In the genomic region with DNA sequence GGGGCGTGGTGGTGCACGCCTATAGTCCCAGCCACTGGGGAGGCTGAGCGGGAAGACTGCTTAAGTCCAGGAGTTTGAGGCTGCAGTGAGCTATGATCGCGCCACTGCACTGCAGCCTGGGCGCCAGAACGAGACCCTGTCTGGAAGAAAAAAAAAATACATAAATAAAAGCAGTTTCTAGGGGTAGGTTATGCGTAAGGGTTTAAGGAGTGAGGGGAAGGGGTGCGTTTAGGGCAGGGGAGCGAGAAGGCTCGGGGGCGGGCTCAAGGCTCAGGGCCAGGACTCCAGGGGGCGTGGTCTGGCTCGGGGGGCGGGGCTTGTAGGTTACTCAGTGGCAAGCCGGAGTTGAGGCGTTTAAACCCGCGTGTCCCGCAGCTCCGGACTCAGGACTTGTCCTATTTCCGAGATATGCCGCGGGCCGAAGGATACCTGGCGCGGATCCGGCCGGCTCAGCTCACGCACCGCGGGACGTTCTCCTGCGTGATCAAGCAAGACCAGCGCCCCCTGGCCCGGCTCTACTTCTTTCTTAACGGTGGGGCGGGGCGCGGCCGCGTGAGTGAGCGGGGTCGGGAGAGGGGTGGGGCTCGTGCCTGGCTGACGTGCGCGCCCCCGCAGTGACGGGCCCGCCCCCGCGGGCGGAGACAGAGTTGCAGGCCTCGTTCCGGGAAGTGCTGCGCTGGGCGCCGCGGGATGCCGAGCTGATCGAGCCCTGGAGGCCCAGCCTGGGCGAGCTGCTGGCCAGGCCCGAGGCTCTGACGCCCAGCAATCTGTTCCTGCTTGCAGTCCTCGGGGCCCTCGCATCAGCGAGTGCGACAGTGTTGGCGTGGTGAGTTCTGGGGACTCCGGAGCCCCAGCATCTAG, we compare ENCODE assay signal across 1 cellular context.
TF ChIP-seq lines count a peak whose summit lies in the region.

No MANE protein-coding gene starts in this region.

TF ChIP-seq in HepG2, 621 proteins besides CTCF, POLR2A, EP300 and RAD21 (continues in another document):
- TF ChIP-seq ZNF430 (CRISPR knock-in tag; IDR thresholded peaks at IDR 0.05) (peak; percentile 37; the same call in 1 of the 2 replicates), THAP11 (CRISPR knock-in tag; IDR thresholded peaks at IDR 0.05) (peak; percentile 64), HNRNPLL (IDR thresholded peaks at IDR 0.05; ENCODE audit: low read depth, low read length, poor library complexity, severe bottlenecking) (peak; percentile 12), FIP1L1 (IDR thresholded peaks at IDR 0.05; ENCODE audit: borderline replicate concordance, insufficient read depth, low read depth, low read length) (no peak), RFXANK (CRISPR knock-in tag; IDR thresholded peaks at IDR 0.05) (no peak), POLR2G (IDR thresholded peaks at IDR 0.05; ENCODE audit: low read depth, low read length) (peak; percentile 80), ZNF138 (CRISPR knock-in tag; IDR thresholded peaks at IDR 0.05; ENCODE audit: low read depth) (0 out of 2 replicates have a peak, but pooled peaks have one; percentile 36), ZNF644 (CRISPR knock-in tag; IDR thresholded peaks at IDR 0.05; ENCODE audit: low read depth) (no peak), YY1 (IDR thresholded peaks at IDR 0.05; ENCODE audit: insufficient read depth, insufficient replicate concordance, low read depth, low read length) (peak; percentile 25), SALL1 (CRISPR knock-in tag; IDR thresholded peaks at IDR 0.05) (peak; percentile 50; the same call in 1 of the 2 replicates), AHR (CRISPR knock-in tag; IDR thresholded peaks at IDR 0.05) (0 out of 2 replicates have a peak, but pooled peaks have one; percentile 40), ZFY (CRISPR knock-in tag; IDR thresholded peaks at IDR 0.05) (peak; percentile 88), MAF1 (CRISPR knock-in tag; IDR thresholded peaks at IDR 0.05; ENCODE audit: borderline replicate concordance) (no peak), TAF1 (CRISPR knock-in tag; IDR thresholded peaks at IDR 0.05) (peak; percentile 75), NRL (CRISPR knock-in tag; IDR thresholded peaks at IDR 0.05; ENCODE audit: borderline replicate concordance) (no peak), ZNF558 (CRISPR knock-in tag; IDR thresholded peaks at IDR 0.05; ENCODE audit: borderline replicate concordance) (0 out of 2 replicates have a peak, but pooled peaks have one; percentile 41), KDM2A (CRISPR knock-in tag; IDR thresholded peaks at IDR 0.05; ENCODE audit: borderline replicate concordance, low read depth) (peak; percentile 95), ZKSCAN5 (CRISPR knock-in tag; IDR thresholded peaks at IDR 0.05) (no peak), SRSF4 (IDR thresholded peaks at IDR 0.05; ENCODE audit: low read depth, low read length, poor library complexity, severe bottlenecking) (no peak), ELF1 (CRISPR knock-in tag; IDR thresholded peaks at IDR 0.05) (peak; percentile 58), ZFX (CRISPR knock-in tag; IDR thresholded peaks at IDR 0.05; ENCODE audit: low read depth) (peak; percentile 87), KDM5B (CRISPR knock-in tag; IDR thresholded peaks at IDR 0.05; ENCODE audit: borderline replicate concordance) (no peak), ZNF569 (CRISPR knock-in tag; IDR thresholded peaks at IDR 0.05; ENCODE audit: borderline replicate concordance) (no peak), FOXO1 (CRISPR knock-in tag; IDR thresholded peaks at IDR 0.05) (no peak), NONO (IDR thresholded peaks at IDR 0.05) (no peak), NONO (CRISPR knock-in tag; conservative IDR thresholded peaks at IDR 0.05) (peak; percentile 42), ZNF605 (CRISPR knock-in tag; IDR thresholded peaks at IDR 0.05) (no peak), HDAC1 (CRISPR knock-in tag; IDR thresholded peaks at IDR 0.05) (0 out of 2 replicates have a peak, but pooled peaks have one; percentile 16)
- TF ChIP-seq, protein P1, sequence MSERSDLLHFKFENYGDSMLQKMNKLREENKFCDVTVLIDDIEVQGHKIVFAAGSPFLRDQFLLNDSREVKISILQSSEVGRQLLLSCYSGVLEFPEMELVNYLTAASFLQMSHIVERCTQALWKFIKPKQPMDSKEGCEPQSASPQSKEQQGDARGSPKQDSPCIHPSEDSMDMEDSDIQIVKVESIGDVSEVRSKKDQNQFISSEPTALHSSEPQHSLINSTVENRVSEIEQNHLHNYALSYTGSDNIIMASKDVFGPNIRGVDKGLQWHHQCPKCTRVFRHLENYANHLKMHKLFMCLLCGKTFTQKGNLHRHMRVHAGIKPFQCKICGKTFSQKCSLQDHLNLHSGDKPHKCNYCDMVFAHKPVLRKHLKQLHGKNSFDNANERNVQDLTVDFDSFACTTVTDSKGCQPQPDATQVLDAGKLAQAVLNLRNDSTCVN (CRISPR knock-in tag; IDR thresholded peaks at IDR 0.05; ENCODE audit: borderline replicate concordance): 0 out of 2 replicates have a peak, but pooled peaks have one; percentile 31
- TF ChIP-seq, protein P2, sequence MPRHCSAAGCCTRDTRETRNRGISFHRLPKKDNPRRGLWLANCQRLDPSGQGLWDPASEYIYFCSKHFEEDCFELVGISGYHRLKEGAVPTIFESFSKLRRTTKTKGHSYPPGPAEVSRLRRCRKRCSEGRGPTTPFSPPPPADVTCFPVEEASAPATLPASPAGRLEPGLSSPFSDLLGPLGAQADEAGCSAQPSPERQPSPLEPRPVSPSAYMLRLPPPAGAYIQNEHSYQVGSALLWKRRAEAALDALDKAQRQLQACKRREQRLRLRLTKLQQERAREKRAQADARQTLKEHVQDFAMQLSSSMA (CRISPR knock-in tag; IDR thresholded peaks at IDR 0.05): no peak
- TF ChIP-seq, protein P3, sequence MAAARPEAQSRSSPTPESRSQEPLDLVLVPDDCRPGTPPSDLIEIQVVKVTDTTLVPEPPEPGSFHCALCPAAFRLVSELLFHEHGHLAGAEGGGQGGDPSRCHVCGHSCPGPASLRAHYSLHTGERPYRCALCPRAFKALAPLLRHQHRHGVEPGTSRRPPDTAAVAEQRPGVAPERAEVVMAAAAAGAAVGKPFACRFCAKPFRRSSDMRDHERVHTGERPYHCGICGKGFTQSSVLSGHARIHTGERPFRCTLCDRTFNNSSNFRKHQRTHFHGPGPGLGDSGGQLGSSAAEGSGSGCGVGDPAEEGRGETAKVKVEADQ (CRISPR knock-in tag; IDR thresholded peaks at IDR 0.05; ENCODE audit: borderline replicate concordance): no peak
- TF ChIP-seq, protein P4, sequence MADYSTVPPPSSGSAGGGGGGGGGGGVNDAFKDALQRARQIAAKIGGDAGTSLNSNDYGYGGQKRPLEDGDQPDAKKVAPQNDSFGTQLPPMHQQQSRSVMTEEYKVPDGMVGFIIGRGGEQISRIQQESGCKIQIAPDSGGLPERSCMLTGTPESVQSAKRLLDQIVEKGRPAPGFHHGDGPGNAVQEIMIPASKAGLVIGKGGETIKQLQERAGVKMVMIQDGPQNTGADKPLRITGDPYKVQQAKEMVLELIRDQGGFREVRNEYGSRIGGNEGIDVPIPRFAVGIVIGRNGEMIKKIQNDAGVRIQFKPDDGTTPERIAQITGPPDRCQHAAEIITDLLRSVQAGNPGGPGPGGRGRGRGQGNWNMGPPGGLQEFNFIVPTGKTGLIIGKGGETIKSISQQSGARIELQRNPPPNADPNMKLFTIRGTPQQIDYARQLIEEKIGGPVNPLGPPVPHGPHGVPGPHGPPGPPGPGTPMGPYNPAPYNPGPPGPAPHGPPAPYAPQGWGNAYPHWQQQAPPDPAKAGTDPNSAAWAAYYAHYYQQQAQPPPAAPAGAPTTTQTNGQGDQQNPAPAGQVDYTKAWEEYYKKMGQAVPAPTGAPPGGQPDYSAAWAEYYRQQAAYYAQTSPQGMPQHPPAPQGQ (CRISPR knock-in tag; IDR thresholded peaks at IDR 0.05; ENCODE audit: borderline replicate concordance): no peak
- TF ChIP-seq, protein P5, sequence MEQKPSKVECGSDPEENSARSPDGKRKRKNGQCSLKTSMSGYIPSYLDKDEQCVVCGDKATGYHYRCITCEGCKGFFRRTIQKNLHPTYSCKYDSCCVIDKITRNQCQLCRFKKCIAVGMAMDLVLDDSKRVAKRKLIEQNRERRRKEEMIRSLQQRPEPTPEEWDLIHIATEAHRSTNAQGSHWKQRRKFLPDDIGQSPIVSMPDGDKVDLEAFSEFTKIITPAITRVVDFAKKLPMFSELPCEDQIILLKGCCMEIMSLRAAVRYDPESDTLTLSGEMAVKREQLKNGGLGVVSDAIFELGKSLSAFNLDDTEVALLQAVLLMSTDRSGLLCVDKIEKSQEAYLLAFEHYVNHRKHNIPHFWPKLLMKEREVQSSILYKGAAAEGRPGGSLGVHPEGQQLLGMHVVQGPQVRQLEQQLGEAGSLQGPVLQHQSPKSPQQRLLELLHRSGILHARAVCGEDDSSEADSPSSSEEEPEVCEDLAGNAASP (CRISPR knock-in tag; IDR thresholded peaks at IDR 0.05; ENCODE audit: borderline replicate concordance): 0 out of 2 replicates have a peak, but pooled peaks have one; percentile 39
- TF ChIP-seq, protein P6, sequence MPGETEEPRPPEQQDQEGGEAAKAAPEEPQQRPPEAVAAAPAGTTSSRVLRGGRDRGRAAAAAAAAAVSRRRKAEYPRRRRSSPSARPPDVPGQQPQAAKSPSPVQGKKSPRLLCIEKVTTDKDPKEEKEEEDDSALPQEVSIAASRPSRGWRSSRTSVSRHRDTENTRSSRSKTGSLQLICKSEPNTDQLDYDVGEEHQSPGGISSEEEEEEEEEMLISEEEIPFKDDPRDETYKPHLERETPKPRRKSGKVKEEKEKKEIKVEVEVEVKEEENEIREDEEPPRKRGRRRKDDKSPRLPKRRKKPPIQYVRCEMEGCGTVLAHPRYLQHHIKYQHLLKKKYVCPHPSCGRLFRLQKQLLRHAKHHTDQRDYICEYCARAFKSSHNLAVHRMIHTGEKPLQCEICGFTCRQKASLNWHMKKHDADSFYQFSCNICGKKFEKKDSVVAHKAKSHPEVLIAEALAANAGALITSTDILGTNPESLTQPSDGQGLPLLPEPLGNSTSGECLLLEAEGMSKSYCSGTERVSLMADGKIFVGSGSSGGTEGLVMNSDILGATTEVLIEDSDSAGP (CRISPR knock-in tag; IDR thresholded peaks at IDR 0.05; ENCODE audit: borderline replicate concordance): peak; percentile 37; the same call in 1 of the 2 replicates
- TF ChIP-seq, protein P7, sequence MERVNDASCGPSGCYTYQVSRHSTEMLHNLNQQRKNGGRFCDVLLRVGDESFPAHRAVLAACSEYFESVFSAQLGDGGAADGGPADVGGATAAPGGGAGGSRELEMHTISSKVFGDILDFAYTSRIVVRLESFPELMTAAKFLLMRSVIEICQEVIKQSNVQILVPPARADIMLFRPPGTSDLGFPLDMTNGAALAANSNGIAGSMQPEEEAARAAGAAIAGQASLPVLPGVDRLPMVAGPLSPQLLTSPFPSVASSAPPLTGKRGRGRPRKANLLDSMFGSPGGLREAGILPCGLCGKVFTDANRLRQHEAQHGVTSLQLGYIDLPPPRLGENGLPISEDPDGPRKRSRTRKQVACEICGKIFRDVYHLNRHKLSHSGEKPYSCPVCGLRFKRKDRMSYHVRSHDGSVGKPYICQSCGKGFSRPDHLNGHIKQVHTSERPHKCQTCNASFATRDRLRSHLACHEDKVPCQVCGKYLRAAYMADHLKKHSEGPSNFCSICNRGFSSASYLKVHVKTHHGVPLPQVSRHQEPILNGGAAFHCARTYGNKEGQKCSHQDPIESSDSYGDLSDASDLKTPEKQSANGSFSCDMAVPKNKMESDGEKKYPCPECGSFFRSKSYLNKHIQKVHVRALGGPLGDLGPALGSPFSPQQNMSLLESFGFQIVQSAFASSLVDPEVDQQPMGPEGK (CRISPR knock-in tag; IDR thresholded peaks at IDR 0.05): peak; percentile 64; the same call in 1 of the 2 replicates
- TF ChIP-seq, protein P8, sequence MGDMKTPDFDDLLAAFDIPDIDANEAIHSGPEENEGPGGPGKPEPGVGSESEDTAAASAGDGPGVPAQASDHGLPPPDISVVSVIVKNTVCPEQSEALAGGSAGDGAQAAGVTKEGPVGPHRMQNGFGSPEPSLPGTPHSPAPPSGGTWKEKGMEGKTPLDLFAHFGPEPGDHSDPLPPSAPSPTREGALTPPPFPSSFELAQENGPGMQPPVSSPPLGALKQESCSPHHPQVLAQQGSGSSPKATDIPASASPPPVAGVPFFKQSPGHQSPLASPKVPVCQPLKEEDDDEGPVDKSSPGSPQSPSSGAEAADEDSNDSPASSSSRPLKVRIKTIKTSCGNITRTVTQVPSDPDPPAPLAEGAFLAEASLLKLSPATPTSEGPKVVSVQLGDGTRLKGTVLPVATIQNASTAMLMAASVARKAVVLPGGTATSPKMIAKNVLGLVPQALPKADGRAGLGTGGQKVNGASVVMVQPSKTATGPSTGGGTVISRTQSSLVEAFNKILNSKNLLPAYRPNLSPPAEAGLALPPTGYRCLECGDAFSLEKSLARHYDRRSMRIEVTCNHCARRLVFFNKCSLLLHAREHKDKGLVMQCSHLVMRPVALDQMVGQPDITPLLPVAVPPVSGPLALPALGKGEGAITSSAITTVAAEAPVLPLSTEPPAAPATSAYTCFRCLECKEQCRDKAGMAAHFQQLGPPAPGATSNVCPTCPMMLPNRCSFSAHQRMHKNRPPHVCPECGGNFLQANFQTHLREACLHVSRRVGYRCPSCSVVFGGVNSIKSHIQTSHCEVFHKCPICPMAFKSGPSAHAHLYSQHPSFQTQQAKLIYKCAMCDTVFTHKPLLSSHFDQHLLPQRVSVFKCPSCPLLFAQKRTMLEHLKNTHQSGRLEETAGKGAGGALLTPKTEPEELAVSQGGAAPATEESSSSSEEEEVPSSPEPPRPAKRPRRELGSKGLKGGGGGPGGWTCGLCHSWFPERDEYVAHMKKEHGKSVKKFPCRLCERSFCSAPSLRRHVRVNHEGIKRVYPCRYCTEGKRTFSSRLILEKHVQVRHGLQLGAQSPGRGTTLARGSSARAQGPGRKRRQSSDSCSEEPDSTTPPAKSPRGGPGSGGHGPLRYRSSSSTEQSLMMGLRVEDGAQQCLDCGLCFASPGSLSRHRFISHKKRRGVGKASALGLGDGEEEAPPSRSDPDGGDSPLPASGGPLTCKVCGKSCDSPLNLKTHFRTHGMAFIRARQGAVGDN (CRISPR knock-in tag; IDR thresholded peaks at IDR 0.05): peak; percentile 68
- TF ChIP-seq, protein P9, sequence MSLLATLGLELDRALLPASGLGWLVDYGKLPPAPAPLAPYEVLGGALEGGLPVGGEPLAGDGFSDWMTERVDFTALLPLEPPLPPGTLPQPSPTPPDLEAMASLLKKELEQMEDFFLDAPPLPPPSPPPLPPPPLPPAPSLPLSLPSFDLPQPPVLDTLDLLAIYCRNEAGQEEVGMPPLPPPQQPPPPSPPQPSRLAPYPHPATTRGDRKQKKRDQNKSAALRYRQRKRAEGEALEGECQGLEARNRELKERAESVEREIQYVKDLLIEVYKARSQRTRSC (CRISPR knock-in tag; IDR thresholded peaks at IDR 0.05; ENCODE audit: low read depth): no peak
- TF ChIP-seq, protein P10, sequence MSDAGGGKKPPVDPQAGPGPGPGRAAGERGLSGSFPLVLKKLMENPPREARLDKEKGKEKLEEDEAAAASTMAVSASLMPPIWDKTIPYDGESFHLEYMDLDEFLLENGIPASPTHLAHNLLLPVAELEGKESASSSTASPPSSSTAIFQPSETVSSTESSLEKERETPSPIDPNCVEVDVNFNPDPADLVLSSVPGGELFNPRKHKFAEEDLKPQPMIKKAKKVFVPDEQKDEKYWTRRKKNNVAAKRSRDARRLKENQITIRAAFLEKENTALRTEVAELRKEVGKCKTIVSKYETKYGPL (CRISPR knock-in tag; IDR thresholded peaks at IDR 0.05): no peak
- TF ChIP-seq, protein P11, sequence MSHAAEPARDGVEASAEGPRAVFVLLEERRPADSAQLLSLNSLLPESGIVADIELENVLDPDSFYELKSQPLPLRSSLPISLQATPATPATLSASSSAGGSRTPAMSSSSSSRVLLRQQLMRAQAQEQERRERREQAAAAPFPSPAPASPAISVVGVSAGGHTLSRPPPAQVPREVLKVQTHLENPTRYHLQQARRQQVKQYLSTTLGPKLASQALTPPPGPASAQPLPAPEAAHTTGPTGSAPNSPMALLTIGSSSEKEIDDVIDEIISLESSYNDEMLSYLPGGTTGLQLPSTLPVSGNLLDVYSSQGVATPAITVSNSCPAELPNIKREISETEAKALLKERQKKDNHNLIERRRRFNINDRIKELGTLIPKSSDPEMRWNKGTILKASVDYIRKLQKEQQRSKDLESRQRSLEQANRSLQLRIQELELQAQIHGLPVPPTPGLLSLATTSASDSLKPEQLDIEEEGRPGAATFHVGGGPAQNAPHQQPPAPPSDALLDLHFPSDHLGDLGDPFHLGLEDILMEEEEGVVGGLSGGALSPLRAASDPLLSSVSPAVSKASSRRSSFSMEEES (CRISPR knock-in tag; IDR thresholded peaks at IDR 0.05): 0 out of 2 replicates have a peak, but pooled peaks have one; percentile 24
